18 cellular contexts compared by ENCODE assay signal in genomic region chr10:612696-613095, GRCh38.
DNase-seq lines count a peak whose midpoint lies in the region; ATAC-seq and TF ChIP-seq lines count a peak whose summit lies in the region.
"Had no signal": no experiment of that assay in that cellular context is flagged by ENCODE, and none has a peak within 500 bp of the region (broad histone marks: within the 10 kb centered on the region; RNA-seq: fewer than 3 reads in every experiment).

No MANE protein-coding gene starts in this region.

- H3K36me3 Mint-ChIP-seq in WTC11 = no peaks in the 10 kb centered on the region
- H3K36me3 Mint-ChIP-seq in mesothelial cell of epicardium = no peaks in the 10 kb centered on the region
- H3K36me3 Mint-ChIP-seq: CD8-positive, alpha-beta T cell had no signal

- H3K4me1 ChIP-seq in stomach = peaks cover 52 to 92% (median 69%) of the 10 kb centered on the region in 4 donors

- POLR2A ChIA-PET in WTC11 (lab: Charles Lee) = no interaction called here

- TF ChIP-seq CTCF in WTC11 (IDR thresholded peaks at IDR 0.05) (no peak), mesothelial cell of epicardium (IDR thresholded peaks at IDR 0.05; ENCODE audit: unreplicated experiment) (no peak), stomach (IDR thresholded peaks at IDR 0.05) (no peak), GM20000 (IDR thresholded peaks at IDR 0.05; ENCODE audit: extremely low read depth, missing control alignments) (no peak)

- ATAC-seq in WTC11 (no peak), HG03045 (IDR thresholded peaks at IDR 0.05; ENCODE audit: unreplicated experiment) (no peak), HG03460 (IDR thresholded peaks at IDR 0.05; ENCODE audit: unreplicated experiment) (no peak)
- ATAC-seq: CD8-positive, alpha-beta T cell; left lobe of liver had no signal

- no peaks in the 10 kb centered on the region for H3K9me3 Mint-ChIP-seq in WTC11
- no peaks in the 10 kb centered on the region for H3K9me3 Mint-ChIP-seq in mesothelial cell of epicardium
- H3K9me3 Mint-ChIP-seq: activated CD4-positive, alpha-beta T cell treated with anti-CD3 and anti-CD28 coated beads, Interleukin-2, amount 10 ng/mL, durations not matched to agents 7 days and 5 days; CD8-positive, alpha-beta T cell had no signal

- no peaks in the 10 kb centered on the region for H3K36me3 ChIP-seq in stomach
- H3K36me3 ChIP-seq: adrenal gland, cardiac muscle cell, ovary had no signal

- CTCF ChIA-PET in WTC11 (lab: Charles Lee) = interaction anchor here (1.4 kb wide), 1 partner anchor 86 kb away, joined by 4 read pairs; no protein-coding TSS in a partner anchor

- TF ChIP-seq POLR2A in stomach (IDR thresholded peaks at IDR 0.05) = no peak

- no peaks in the 10 kb centered on the region for H3K27me3 ChIP-seq in stomach
- H3K27me3 ChIP-seq: adrenal gland, cardiac muscle cell, ovary had no signal

- TF ChIP-seq EP300 in stomach (IDR thresholded peaks at IDR 0.05) = no peak

- intact Hi-C loops in stomach (cut with DNase I; ENCODE audit: low total_unique reads) = no loop called here

- no peak overlapping the region for H3K4me3 ChIP-seq in stomach
- H3K4me3 ChIP-seq: adrenal gland, cardiac muscle cell, ovary had no signal

- H3K27ac Mint-ChIP-seq in WTC11 (peak overlapping the region; percentile 79; the same call in 1 of the 2 replicates), mesothelial cell of epicardium (peak overlapping the region; percentile 90)
- H3K27ac Mint-ChIP-seq: activated CD4-positive, alpha-beta T cell treated with anti-CD3 and anti-CD28 coated beads, Interleukin-2, amount 10 ng/mL, durations not matched to agents 7 days and 5 days; CD8-positive, alpha-beta T cell had no signal

- H3K27me3 Mint-ChIP-seq in WTC11 (ENCODE audit: low read depth) (no peaks in the 10 kb centered on the region), mesothelial cell of epicardium (ENCODE audit: low read depth) (no peaks in the 10 kb centered on the region)
- H3K27me3 Mint-ChIP-seq: activated CD4-positive, alpha-beta T cell treated with anti-CD3 and anti-CD28 coated beads, Interleukin-2, amount 10 ng/mL, durations not matched to agents 7 days and 5 days had no signal

- no peaks in the 10 kb centered on the region for H3K9me3 ChIP-seq in stomach
- H3K9me3 ChIP-seq: adrenal gland, ovary had no signal

- H3K27ac ChIP-seq in stomach = peak overlapping the region; percentile 35 to 79 (median 74)
- H3K27ac ChIP-seq: adrenal gland, cardiac muscle cell, ovary had no signal

- H3K4me1 Mint-ChIP-seq in WTC11 (peaks cover 60% of the 10 kb centered on the region), mesothelial cell of epicardium (peaks cover 79% of the 10 kb centered on the region)
- H3K4me1 Mint-ChIP-seq: activated CD4-positive, alpha-beta T cell treated with anti-CD3 and anti-CD28 coated beads, Interleukin-2, amount 10 ng/mL, durations not matched to agents 7 days and 5 days had no signal

- WGBS in stomach, 5 donors = 30 to 45% (median 39%) methylated on average over 10 of the region's 10 CpGs

- no peak overlapping the region for H3K4me3 Mint-ChIP-seq in WTC11
- peak overlapping the region; percentile 25 for H3K4me3 Mint-ChIP-seq in mesothelial cell of epicardium
- H3K4me3 Mint-ChIP-seq: activated CD4-positive, alpha-beta T cell treated with anti-CD3 and anti-CD28 coated beads, Interleukin-2, amount 10 ng/mL, durations not matched to agents 7 days and 5 days; CD8-positive, alpha-beta T cell had no signal

- peak; percentile 72 for DNase-seq in DMS53 (lab: John Stamatoyannopoulos, UW)
- DNase-seq in WTC11 (ENCODE audit: low spot score) = no peak
- DNase-seq in mesothelial cell of epicardium (ENCODE audit: low spot score in 2 of 2, unreplicated experiment in 2 of 2) = no peak
- DNase-seq in stomach = no peak
- no peak for DNase-seq in activated CD4-positive, alpha-beta T cell treated with anti-CD3 and anti-CD28 coated beads, Interleukin-2, amount 50 U/mL, for 1 hour
- DNase-seq in GM20000 (ENCODE audit: low spot score) = no peak
- DNase-seq: activated CD4-positive, alpha-beta T cell treated with anti-CD3 and anti-CD28 coated beads, Interleukin-2, amount 10 ng/mL, durations not matched to agents 7 days and 5 days; activated CD8-positive, alpha-beta memory T cell treated with anti-CD3 and anti-CD28 coated beads, Interleukin-2, amount 50 U/mL, for 48 hours; activated effector memory CD4-positive, alpha-beta T cell treated with anti-CD3 and anti-CD28 coated beads, Interleukin-2, amount 50 U/mL, for 16 hours; adrenal gland; CD8-positive, alpha-beta T cell; NCI-H446; stimulated activated CD4-positive, alpha-beta T cell treated with anti-CD3 and anti-CD28 coated beads, Interleukin-4, amount 100 ng/mL, for 4 hours had no signal

TF ChIP-seq in WTC11, 78 proteins besides CTCF, POLR2A, EP300 and RAD21:
- TF ChIP-seq CREB1 (CRISPR knock-in tag; IDR thresholded peaks at IDR 0.05) = no peak
- no peak for TF ChIP-seq NR2C2 (CRISPR knock-in tag; IDR thresholded peaks at IDR 0.05)
- no peak for TF ChIP-seq MXD4 (CRISPR knock-in tag; IDR thresholded peaks at IDR 0.05; ENCODE audit: borderline replicate concordance)
- TF ChIP-seq HMGXB4 (CRISPR knock-in tag; IDR thresholded peaks at IDR 0.05) = no peak
- no peak for TF ChIP-seq ZSCAN18 (CRISPR knock-in tag; IDR thresholded peaks at IDR 0.05)
- no peak for TF ChIP-seq ERG (CRISPR knock-in tag; IDR thresholded peaks at IDR 0.05)
- no peak for TF ChIP-seq MYBL2 (CRISPR knock-in tag; IDR thresholded peaks at IDR 0.05)
